1 cellular context compared by ENCODE assay signal in genomic region chr6:84227434-84228197, GRCh38.
TF ChIP-seq lines count a peak whose summit lies in the region.

Gene CEP162, minus strand, starts transcription at chr6:84227643. Its CDS starts 1,250 bp downstream, at chr6:84226393.

TF ChIP-seq in K562, 482 proteins besides CTCF, POLR2A, EP300 and RAD21 (continued from another document and continues in another):
- TF ChIP-seq TRIM25 (IDR thresholded peaks at IDR 0.05; ENCODE audit: borderline replicate concordance): no peak
- peak; percentile 87 for TF ChIP-seq MXI1 (IDR thresholded peaks at IDR 0.05; ENCODE audit: low read depth, low read length)
- TF ChIP-seq ZNF644 (tag; IDR thresholded peaks at IDR 0.05; ENCODE audit: low read depth): no peak
- peak; percentile 93 for TF ChIP-seq PHF20 (IDR thresholded peaks at IDR 0.05; ENCODE audit: partially characterized antibody)
- TF ChIP-seq CSDE1 (IDR thresholded peaks at IDR 0.05): peak in 1 of 2 experiments; percentile 74; a peak in 2 of 4 replicates
- TF ChIP-seq MYBL2 (IDR thresholded peaks at IDR 0.05; ENCODE audit: low read depth): no peak
- TF ChIP-seq MYBL2 (CRISPR knock-in tag; IDR thresholded peaks at IDR 0.05; ENCODE audit: borderline replicate concordance): no peak
- no peak for TF ChIP-seq ZNF134 (CRISPR knock-in tag; conservative IDR thresholded peaks at IDR 0.05)
- TF ChIP-seq TSC22D4 (tag; IDR thresholded peaks at IDR 0.05): no peak
- TF ChIP-seq RNF2 (IDR thresholded peaks at IDR 0.05): no peak
- peak; percentile 97 for TF ChIP-seq SAP30 (IDR thresholded peaks at IDR 0.05; ENCODE audit: borderline replicate concordance, insufficient read depth, low read depth, low read length, poor library complexity, severe bottlenecking)
- TF ChIP-seq FOSL1 (tag; conservative IDR thresholded peaks at IDR 0.05): no peak
- TF ChIP-seq USF1 (CRISPR knock-in tag; IDR thresholded peaks at IDR 0.05): peak; percentile 100
- no peak for TF ChIP-seq MECOM (CRISPR knock-in tag; IDR thresholded peaks at IDR 0.05)
- no peak for TF ChIP-seq ZNF274 (IDR thresholded peaks at IDR 0.05; ENCODE audit: borderline replicate concordance, low read depth, low read length)
- no peak for TF ChIP-seq TCFL5 (CRISPR knock-in tag; conservative IDR thresholded peaks at IDR 0.05)
- no peak for TF ChIP-seq ZBTB1 (CRISPR knock-in tag; IDR thresholded peaks at IDR 0.05; ENCODE audit: borderline replicate concordance, low read depth)
- TF ChIP-seq ZNF318 (IDR thresholded peaks at IDR 0.05; ENCODE audit: borderline replicate concordance in 1 of 2, low read depth in 1 of 2): no peak
- TF ChIP-seq NUFIP1 (IDR thresholded peaks at IDR 0.05; ENCODE audit: partially characterized antibody): no peak
- no peak for TF ChIP-seq NEUROD1 (IDR thresholded peaks at IDR 0.05; ENCODE audit: borderline replicate concordance, low read depth, low read length, partially characterized antibody)
- no peak for TF ChIP-seq MAZ (CRISPR knock-in tag; conservative IDR thresholded peaks at IDR 0.05 in 1 of 2, IDR thresholded peaks at IDR 0.05 in 1 of 2)
- peak; percentile 65 for TF ChIP-seq ASH1L (IDR thresholded peaks at IDR 0.05; ENCODE audit: borderline replicate concordance, low read depth, partially characterized antibody)
- TF ChIP-seq CCNT2 (IDR thresholded peaks at IDR 0.05; ENCODE audit: borderline replicate concordance, extremely low read depth, insufficient read length, low read depth, low read length): no peak
- no peak for TF ChIP-seq ZNF436 (CRISPR knock-in tag; IDR thresholded peaks at IDR 0.05)
- no peak for TF ChIP-seq ZNF232 (CRISPR knock-in tag; IDR thresholded peaks at IDR 0.05)
- peak; percentile 54; the same call in 1 of the 2 replicates for TF ChIP-seq ESRRA (IDR thresholded peaks at IDR 0.05; ENCODE audit: borderline replicate concordance, low read depth)
- peak; percentile 26 for TF ChIP-seq TAF1 (IDR thresholded peaks at IDR 0.05; ENCODE audit: control insufficient read depth, extremely low read depth, insufficient read depth, low read length, severe bottlenecking)
- no peak for TF ChIP-seq DACH1 (IDR thresholded peaks at IDR 0.05; ENCODE audit: partially characterized antibody)
- no peak for TF ChIP-seq ZNF445 (CRISPR knock-in tag; IDR thresholded peaks at IDR 0.05; ENCODE audit: low read depth)
- no peak for TF ChIP-seq RBM15 (IDR thresholded peaks at IDR 0.05; ENCODE audit: insufficient read depth, low read length)
- TF ChIP-seq PTTG1 (tag; IDR thresholded peaks at IDR 0.05; ENCODE audit: low read depth): no peak
- no peak for TF ChIP-seq EZH2 (IDR thresholded peaks at IDR 0.05; ENCODE audit: borderline replicate concordance, low read depth, low read length)
- no peak for TF ChIP-seq SRSF9 (IDR thresholded peaks at IDR 0.05; ENCODE audit: borderline replicate concordance, low read depth, low read length)
- no peak for TF ChIP-seq ZHX1 (conservative IDR thresholded peaks at IDR 0.05; ENCODE audit: low read length)
- peak; percentile 93 for TF ChIP-seq ZNF395 (CRISPR knock-in tag; IDR thresholded peaks at IDR 0.05)
- peak; percentile 97 for TF ChIP-seq RFX1 (IDR thresholded peaks at IDR 0.05)
- TF ChIP-seq USF2 (CRISPR knock-in tag; IDR thresholded peaks at IDR 0.05): peak; percentile 100
- no peak for TF ChIP-seq CBFB (CRISPR knock-in tag; IDR thresholded peaks at IDR 0.05)
- no peak for TF ChIP-seq ERF (CRISPR knock-in tag; IDR thresholded peaks at IDR 0.05)
- TF ChIP-seq SETDB1 (IDR thresholded peaks at IDR 0.05; ENCODE audit: low read length): no peak
- no peak for TF ChIP-seq KDM1A (IDR thresholded peaks at IDR 0.05)
- TF ChIP-seq SMARCA5 (IDR thresholded peaks at IDR 0.05): no peak
- no peak for TF ChIP-seq PRPF4 (IDR thresholded peaks at IDR 0.05; ENCODE audit: insufficient read depth, low read depth, low read length, poor library complexity, severe bottlenecking)
- TF ChIP-seq ATF6 (CRISPR knock-in tag; IDR thresholded peaks at IDR 0.05): peak; percentile 29; the same call in 1 of the 2 replicates
- no peak for TF ChIP-seq PHB (CRISPR knock-in tag; IDR thresholded peaks at IDR 0.05)
- TF ChIP-seq CEBPG (CRISPR knock-in tag; IDR thresholded peaks at IDR 0.05): peak; percentile 87
- peak; percentile 61 to 93 for TF ChIP-seq CEBPG (tag; conservative IDR thresholded peaks at IDR 0.05 in 1 of 2, IDR thresholded peaks at IDR 0.05 in 1 of 2)
- no peak for TF ChIP-seq RFX5 (IDR thresholded peaks at IDR 0.05; ENCODE audit: low read depth, low read length)
- TF ChIP-seq MAFK (IDR thresholded peaks at IDR 0.05; ENCODE audit: low read length): no peak
- TF ChIP-seq ZNF217 (CRISPR knock-in tag; IDR thresholded peaks at IDR 0.05): no peak
- TF ChIP-seq HCFC1 (IDR thresholded peaks at IDR 0.05; ENCODE audit: low read depth, low read length): peak; percentile 86
- TF ChIP-seq SIN3A (IDR thresholded peaks at IDR 0.05; ENCODE audit: borderline replicate concordance in 2 of 2, control insufficient read depth in 1 of 2, low read depth in 2 of 2, low read length in 2 of 2): peak; percentile 93 to 97; a peak in 3 of 4 replicates
- TF ChIP-seq ZNF282 (CRISPR knock-in tag; IDR thresholded peaks at IDR 0.05): no peak
